In the genomic region with DNA sequence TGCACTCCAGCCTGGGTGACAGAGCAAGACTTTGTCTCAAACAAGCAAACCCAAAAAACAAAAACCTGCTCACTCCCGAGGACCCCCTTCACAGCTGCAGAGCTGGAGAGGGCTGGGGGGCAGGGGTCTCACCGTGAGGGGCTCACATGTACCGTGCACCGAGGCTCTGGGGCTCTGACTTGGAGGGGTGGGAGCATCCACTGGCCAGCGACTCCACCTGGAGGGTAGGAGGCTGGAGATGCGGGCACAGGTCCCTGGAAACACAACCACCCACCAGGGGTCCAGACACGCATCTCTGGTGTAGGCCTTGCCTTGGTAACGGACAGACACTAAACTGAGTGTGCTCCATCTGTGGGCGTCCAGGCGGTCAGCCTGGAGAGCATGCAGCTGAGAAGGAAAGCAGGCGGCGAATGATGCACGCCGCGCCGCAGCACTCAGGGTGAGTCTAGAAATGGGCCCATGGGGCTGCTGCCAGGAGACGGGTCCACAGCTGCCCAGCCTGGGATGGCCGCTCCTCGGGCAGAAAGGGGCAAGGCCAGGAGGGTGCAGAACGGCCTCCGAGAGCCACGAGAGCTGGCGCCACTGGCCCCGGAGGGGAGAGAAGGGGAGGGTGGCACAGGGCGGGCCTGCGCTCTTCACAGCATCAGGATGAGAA, we compare ENCODE assay signal across 19 cellular contexts.
"Had no signal": no experiment of that assay in that cellular context is flagged by ENCODE, and none has a peak within 500 bp of the region (broad histone marks: within the 10 kb centered on the region; RNA-seq: fewer than 3 reads in every experiment).

No MANE protein-coding gene starts in this region.

- FAIRE-seq: colon, endothelial cell of umbilical vein had no signal

- DNase-seq: erythroblast; foreskin keratinocyte; head of caudate nucleus; left colon; mammary epithelial cell; naive thymus-derived CD8-positive, alpha-beta T cell; nucleus accumbens; ovary; stimulated activated CD4-positive, alpha-beta T cell treated with anti-CD3 and anti-CD28 coated beads, Interleukin-15, amount 100 ng/mL, for 24 hours; stimulated activated CD4-positive, alpha-beta T cell treated with anti-CD3 and anti-CD28 coated beads, Interleukin-1b, Interleukin-23, amount 100 ng/mL, for 48 hours; stimulated activated CD4-positive, alpha-beta T cell treated with anti-CD3 and anti-CD28 coated beads, Interleukin-4, amount 100 ng/mL, for 24 hours had no signal

- H3K4me3 ChIP-seq: hepatocyte, ovary, right lobe of liver, tibial artery, upper lobe of left lung, vagina had no signal

- H3K4me1 ChIP-seq: foreskin keratinocyte, right lobe of liver, tibial artery, upper lobe of left lung, vagina had no signal

- ATAC-seq: foreskin keratinocyte; left colon; naive thymus-derived CD8-positive, alpha-beta T cell; stimulated activated memory B cell treated with anti-CD40 and anti-IgM and Interleukin-4, amounts not matched to agents 10 μg/mL and 1 μg/mL and 100 μg/mL, for 72 hours had no signal

- H3K27me3 ChIP-seq: foreskin keratinocyte, hepatocyte, ovary, right lobe of liver, tibial artery, upper lobe of left lung, vagina had no signal

- H3K36me3 ChIP-seq: right lobe of liver had no signal

- H3K9me3 ChIP-seq: right lobe of liver had no signal

- H3K27ac ChIP-seq: foreskin keratinocyte, hepatocyte, ovary, right lobe of liver, tibial artery, upper lobe of left lung, vagina had no signal
